In the genomic region with DNA sequence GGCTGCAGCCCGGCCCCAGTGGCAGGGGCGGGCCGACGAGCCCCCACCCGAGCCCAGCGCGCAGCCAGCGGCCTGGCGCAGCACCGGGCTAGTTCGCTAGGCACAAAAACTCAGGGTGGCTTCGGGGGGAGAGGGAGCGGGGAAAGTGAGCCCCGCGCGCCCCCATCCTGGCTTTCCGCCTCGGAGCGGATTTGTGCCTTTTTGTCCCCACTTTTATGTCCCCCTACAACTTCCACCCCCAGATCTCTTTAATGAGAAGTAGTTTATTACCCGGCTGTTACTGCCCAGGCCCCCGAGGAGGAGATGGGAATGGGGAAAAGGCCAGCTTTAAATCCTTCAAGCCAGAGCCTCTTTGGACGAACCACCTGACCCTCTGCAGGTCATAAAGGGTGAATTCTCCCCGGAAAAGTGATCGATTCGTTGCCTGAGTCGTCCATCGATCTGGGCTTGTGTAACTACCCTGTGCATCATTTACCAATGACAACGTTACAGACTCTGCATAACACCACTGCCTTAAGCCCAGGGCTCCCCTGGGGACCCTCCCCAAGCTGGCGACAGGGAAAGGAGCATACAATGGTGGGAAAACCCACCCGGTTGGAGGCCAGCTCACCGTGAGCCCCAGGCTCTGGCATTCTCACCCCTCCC, we compare ENCODE assay signal across 8 cellular contexts. TPM values are rescaled to one million over a fixed set of nuclear protein-coding genes. Genes with fewer than 3 reads are reported as not detected.
DNase-seq lines count a peak whose midpoint lies in the region; ATAC-seq and TF ChIP-seq lines count a peak whose summit lies in the region.

No MANE protein-coding gene starts in this region.

- TF ChIP-seq CTCF in dorsolateral prefrontal cortex (IDR thresholded peaks at IDR 0.05 in 54 of 56, conservative IDR thresholded peaks at IDR 0.05 in 2 of 56; ENCODE audit: low read depth in 1 of 56, partially characterized antibody in 56 of 56) = peak in 4 of 56 donors; percentile 2 to 14 (median 10)
- TF ChIP-seq CTCF in upper lobe of right lung (IDR thresholded peaks at IDR 0.05) = no peak

- H3K36me3 ChIP-seq in muscle layer of colon (ENCODE audit: insufficient read depth, low read length) (no peaks in the 10 kb centered on the region), upper lobe of right lung (no peaks in the 10 kb centered on the region)

- peaks cover 2% of the 10 kb centered on the region for H3K36me3 Mint-ChIP-seq in activated naive CD4-positive, alpha-beta T cell treated with anti-CD3 and anti-CD28 coated beads, Interleukin-2, amount 50 U/mL, for 24 hours

- H3K9ac ChIP-seq in muscle layer of colon (ENCODE audit: low read length) = no peak overlapping the region

- H3K27ac Mint-ChIP-seq in activated naive CD4-positive, alpha-beta T cell treated with anti-CD3 and anti-CD28 coated beads, Interleukin-2, amount 50 U/mL, for 24 hours = no peak overlapping the region

- H3K27ac ChIP-seq in dorsolateral prefrontal cortex = peak overlapping the region in 54 of 59 donors; percentile 13 to 91 (median 71)
- H3K27ac ChIP-seq in muscle layer of colon (ENCODE audit: low read depth, low read length) = peak overlapping the region; percentile 45
- H3K27ac ChIP-seq in upper lobe of right lung = no peak overlapping the region

- ATAC-seq in upper lobe of right lung (no peak), HG03342 (IDR thresholded peaks at IDR 0.05; ENCODE audit: unreplicated experiment) (no peak)

- intact Hi-C loops in dorsolateral prefrontal cortex (cut with DNase I) = loop anchor here (5.0 kb wide), 2 partner anchors 99 to 259 kb away; no protein-coding TSS in a partner anchor
- intact Hi-C loops in upper lobe of right lung (cut with DNase I) = loop anchor here (5.0 kb wide), 1 partner anchor 144 kb away; no protein-coding TSS in a partner anchor

- H3K4me1 Mint-ChIP-seq in activated naive CD4-positive, alpha-beta T cell treated with anti-CD3 and anti-CD28 coated beads, Interleukin-2, amount 50 U/mL, for 24 hours = peaks cover 17% of the 10 kb centered on the region

- H3K4me3 ChIP-seq in dorsolateral prefrontal cortex (peak overlapping the region; percentile 26 to 90 (median 76)), muscle layer of colon (ENCODE audit: low read depth in 1 of 2, low read length in 2 of 2) (peak overlapping the region; percentile 30 to 51), upper lobe of right lung (peak overlapping the region; percentile 69)

- H3K9me3 Mint-ChIP-seq in activated naive CD4-positive, alpha-beta T cell treated with anti-CD3 and anti-CD28 coated beads, Interleukin-2, amount 50 U/mL, for 24 hours = no peaks in the 10 kb centered on the region

- H3K27me3 Mint-ChIP-seq in activated naive CD4-positive, alpha-beta T cell treated with anti-CD3 and anti-CD28 coated beads, Interleukin-2, amount 50 U/mL, for 24 hours = peaks cover 22% of the 10 kb centered on the region

- no peaks in the 10 kb centered on the region for H3K9me3 ChIP-seq in muscle layer of colon (ENCODE audit: low read length)
- H3K9me3 ChIP-seq in upper lobe of right lung = no peaks in the 10 kb centered on the region

- H3K4me1 ChIP-seq in muscle layer of colon (ENCODE audit: insufficient read depth, low read length) (peaks cover 48% of the 10 kb centered on the region), upper lobe of right lung (peaks cover 35% of the 10 kb centered on the region)

- DNase-seq in activated naive CD4-positive, alpha-beta T cell treated with Interleukin-2 at 50 U/mL for 16 hours = no peak
- DNase-seq in dorsolateral prefrontal cortex = peak in 1 of 10 donors; percentile 33
- no peak for DNase-seq in upper lobe of right lung
- DNase-seq in GM19238 (ENCODE audit: insufficient read length, low spot score) = no peak
- no peak for DNase-seq in A172 (ENCODE audit: low spot score)

- H3K27me3 ChIP-seq in dorsolateral prefrontal cortex (no peaks in the 10 kb centered on the region), muscle layer of colon (ENCODE audit: control insufficient read depth in 1 of 2, insufficient read depth in 2 of 2, low read length in 2 of 2) (no peaks in the 10 kb centered on the region), upper lobe of right lung (no peaks in the 10 kb centered on the region)

- peak overlapping the region; percentile 57 for H3K4me3 Mint-ChIP-seq in activated naive CD4-positive, alpha-beta T cell treated with anti-CD3 and anti-CD28 coated beads, Interleukin-2, amount 50 U/mL, for 24 hours

RNA-seq across cellular contexts. Expression of a gene that starts 0.6 kb away (rescaled TPM):
- 100 to 1,000 TPM in 3 of 120 experiments, 10 to 100 TPM in 117; 48.4 to 103 (median 64.6) TPM for total RNA-seq in dorsolateral prefrontal cortex
- 35.2 TPM for total RNA-seq in upper lobe of right lung
- total RNA-seq in A172 (2014; rRNA removed; shearing (Covaris generic)) = 1.7 and 2.0 TPM in 2 replicates

Comparison
In these comparisons a context has a peak if more than half of its experiments do, and no peak if none do; other contexts are left out.
1. RNA of a gene that starts 0.6 kb away (total RNA-seq): 48.4 to 103 TPM in dorsolateral prefrontal cortex and 35.2 TPM in upper lobe of right lung (single experiment); 1.7 to 2.0 TPM in A172; every median in the first group is over 10 times any median in the second.
2. Peak in every context shown above with its lines, with median percentiles within 50 percentile points of each other: H3K4me3 ChIP-seq.